Comparison of ENCODE assay signal across 25 cellular contexts in genomic region chr15:40751745-40752144, GRCh38. TPM values are rescaled to one million over a fixed set of nuclear protein-coding genes. Genes with fewer than 3 reads are reported as not detected.
DNase-seq lines count a peak whose midpoint lies in the region; ATAC-seq, FAIRE-seq and TF ChIP-seq lines count a peak whose summit lies in the region.
"Had no signal": no experiment of that assay in that cellular context is flagged by ENCODE, and none has a peak within 500 bp of the region (broad histone marks: within the 10 kb centered on the region; RNA-seq: fewer than 3 reads in every experiment).

No MANE protein-coding gene starts in this region.

- H3K27me3 ChIP-seq in H1 (replicated peaks in 1 of 4; ENCODE audit: control insufficient read depth in 3 of 4, extremely low read depth in 1 of 4, insufficient read depth in 3 of 4, low read length in 3 of 4) (no peaks in the 10 kb centered on the region), trophoblast cell (ENCODE audit: insufficient read depth, low read length) (no peaks in the 10 kb centered on the region)
- H3K27me3 ChIP-seq: BE2C had no signal

- no peak for DNase-seq in activated T-cell treated with anti-CD3 and anti-CD28 coated beads, Interleukin-2, amount 50 U/mL, for 24 hours
- DNase-seq in activated T-cell treated with anti-CD3 and anti-CD28 coated beads for 4 hours (no peak), RWPE1 (ENCODE audit: low spot score) (no peak), H1 (ENCODE audit: low read depth in 1 of 2, low spot score in 2 of 2) (no peak), trophoblast cell (no peak), iPS-NIHi7 (ENCODE audit: extremely low spot score) (no peak)
- DNase-seq in stimulated activated CD4-positive, alpha-beta T cell treated with anti-CD3 and anti-CD28 coated beads, Interleukin-1b, Interleukin-23, amount 100 ng/mL, for 48 hours: no peak
- DNase-seq: 8988T, ACHN, BE2C, DMS153, HFFc6, KBM-7, MM.1S, NCI-H2029 treated with DMSO at 0.1 percent for 48 hours, NCI-H526 treated with DMSO at 0.1 percent for 48 hours, PC-9, RPMI8226, SHP77 had no signal

- TF ChIP-seq RAD21 in H1 (IDR thresholded peaks at IDR 0.05 in 1 of 2, conservative IDR thresholded peaks at IDR 0.05 in 1 of 2; ENCODE audit: low read depth in 2 of 2, low read length in 2 of 2): no peak

- no peaks in the 10 kb centered on the region for H3K9me3 ChIP-seq in H1 (ENCODE audit: insufficient read depth in 2 of 2, low read depth in 1 of 2, low read length in 1 of 2)
- peaks cover 2% of the 10 kb centered on the region for H3K9me3 ChIP-seq in trophoblast cell (ENCODE audit: insufficient read depth, low read depth, low read length)
- H3K9me3 ChIP-seq: BE2C, HAP-1 had no signal

- H2AK5ac ChIP-seq in H1 (ENCODE audit: low read depth, low read length) (no peak overlapping the region), trophoblast cell (ENCODE audit: low read length) (no peak overlapping the region)

- H3K18ac ChIP-seq in H1 (ENCODE audit: extremely low read depth, low read length): no peak overlapping the region
- H3K18ac ChIP-seq in trophoblast cell (ENCODE audit: low read length): no peak overlapping the region

- H3K27ac ChIP-seq in RWPE1: peak overlapping the region; percentile 12; the same call in 1 of the 2 replicates
- no peak overlapping the region for H3K27ac ChIP-seq in H1 (ENCODE audit: low read depth, low read length)
- H3K27ac ChIP-seq in trophoblast cell (ENCODE audit: low read depth, low read length): no peak overlapping the region
- H3K27ac ChIP-seq: PC-9 had no signal

- no peak overlapping the region for H3K4ac ChIP-seq in H1 (replicated peaks; ENCODE audit: insufficient read length, low read depth, low read length)
- no peak overlapping the region for H3K4ac ChIP-seq in trophoblast cell (ENCODE audit: low read depth, low read length)

- H3K4me2 ChIP-seq in H1 (ENCODE audit: insufficient read depth in 1 of 2, low read depth in 2 of 2, low read length in 2 of 2) (no peak overlapping the region), trophoblast cell (ENCODE audit: low read length) (no peak overlapping the region)
- H3K4me2 ChIP-seq: GM23338, PC-9 had no signal

- no peak overlapping the region for H3K14ac ChIP-seq in H1 (ENCODE audit: insufficient read length)
- no peak overlapping the region for H3K14ac ChIP-seq in trophoblast cell (ENCODE audit: low read length)

- 93% methylated on average over 12 of the region's 12 CpGs; no CpG with 5 or more reads in 1 of the 2 experiments for WGBS in H1 (ENCODE audit: extremely low coverage in 1 of 2, insufficient coverage in 1 of 2, insufficient read length in 1 of 2, insufficient replicate concordance in 2 of 2, low coverage in 1 of 2, low lambda C conversion rate in 2 of 2, missing lambda C conversion rate in 1 of 2), 2 experiments
- no CpG with 5 or more reads among the region's 12 CpGs for WGBS in trophoblast cell (ENCODE audit: extremely low coverage, insufficient coverage, insufficient read length)

- TF ChIP-seq EP300 in H1 (IDR thresholded peaks at IDR 0.05; ENCODE audit: borderline replicate concordance in 1 of 2, low read depth in 2 of 2, low read length in 2 of 2): no peak

- H4K8ac ChIP-seq in H1 (ENCODE audit: extremely low read depth, insufficient read depth, low read length) (peak overlapping the region; percentile 29; the same call in 1 of the 2 replicates), trophoblast cell (ENCODE audit: low read depth, low read length) (no peak overlapping the region)

- no peak overlapping the region for H2BK20ac ChIP-seq in H1 (ENCODE audit: low read length)

- CTCF ChIA-PET in RWPE1 (lab: Yijun Ruan, JAX) (interaction anchor here (1.1 to 1.2 kb wide), 2 partner anchors 31 to 142 kb away, joined by 3 to 5 read pairs; partner anchors contain the start of gene VPS18), H1 (lab: Charles Lee; ENCODE audit: partially characterized antibody) (interaction anchor here (0.6 to 2.7 kb wide), 10 partner anchors 9 to 154 kb away, joined by 3 to 12 read pairs (median 3); no protein-coding TSS in a partner anchor)

- H2BK12ac ChIP-seq in H1 (ENCODE audit: low read depth, low read length) (no peak overlapping the region), trophoblast cell (ENCODE audit: low read length) (no peak overlapping the region)

- H3K9ac ChIP-seq in H1 (replicated peaks in 1 of 4; ENCODE audit: extremely low read depth in 1 of 4, low read depth in 3 of 4, low read length in 3 of 4) (no peak overlapping the region), trophoblast cell (ENCODE audit: low read length) (peak overlapping the region; percentile 29)

- H3K23me2 ChIP-seq in H1 (ENCODE audit: low read depth, low read length): peaks cover 5% of the 10 kb centered on the region; the same call in 1 of the 2 replicates

- no peak overlapping the region for H4K5ac ChIP-seq in H1 (ENCODE audit: insufficient read length, low read depth, low read length)

- ATAC-seq in HG02973 (IDR thresholded peaks at IDR 0.05; ENCODE audit: unreplicated experiment): no peak
- ATAC-seq: GM23338 had no signal

- H3K27me3 Mint-ChIP-seq in activated T-cell treated with anti-CD3 and anti-CD28 coated beads, Interleukin-2, amount 50 U/mL, for 24 hours: no peaks in the 10 kb centered on the region

- FAIRE-seq in H1 (lab: Jason Lieb, UNC): no peak
- FAIRE-seq: HTR-8/SVneo had no signal

- peaks cover 0 to 9% (median 0%) of the 10 kb centered on the region in 4 experiments; a peak in 2 of 8 replicates for H3K36me3 ChIP-seq in H1 (ENCODE audit: control insufficient read depth in 2 of 4, insufficient read depth in 4 of 4, low read length in 3 of 4)
- peaks cover 17 to 23% of the 10 kb centered on the region in 2 experiments for H3K36me3 ChIP-seq in trophoblast cell (ENCODE audit: control insufficient read depth in 1 of 2, insufficient read depth in 2 of 2, low read length in 2 of 2)

- no peak overlapping the region for H3K4me3 Mint-ChIP-seq in activated T-cell treated with anti-CD3 and anti-CD28 coated beads, Interleukin-2, amount 50 U/mL, for 24 hours
- H3K4me3 Mint-ChIP-seq: CD14-positive monocyte, GM23338, HFFc6 had no signal

- peaks cover 82% of the 10 kb centered on the region for H3K36me3 Mint-ChIP-seq in activated T-cell treated with anti-CD3 and anti-CD28 coated beads, Interleukin-2, amount 50 U/mL, for 24 hours (ENCODE audit: low read depth)

- no peak overlapping the region for H2BK15ac ChIP-seq in H1 (ENCODE audit: low read length)

- peaks cover 40% of the 10 kb centered on the region for H3K4me1 Mint-ChIP-seq in activated T-cell treated with anti-CD3 and anti-CD28 coated beads, Interleukin-2, amount 50 U/mL, for 24 hours (ENCODE audit: low read depth)

- H3K4me3 ChIP-seq in H1 (ENCODE audit: extremely low read depth in 1 of 4, insufficient read depth in 2 of 4, low read depth in 3 of 4, low read length in 4 of 4): no peak overlapping the region
- no peak overlapping the region for H3K4me3 ChIP-seq in trophoblast cell (ENCODE audit: low read depth, low read length)
- H3K4me3 ChIP-seq: GM23338, HAP-1, PC-9 had no signal

- H2AFZ ChIP-seq in H1 (ENCODE audit: low read length) (no peak overlapping the region), trophoblast cell (ENCODE audit: insufficient read depth, low read length, poor library complexity) (no peak overlapping the region)
- H2AFZ ChIP-seq: GM23338, PC-9 had no signal

- no peak overlapping the region for H4K12ac ChIP-seq in trophoblast cell (ENCODE audit: low read depth, low read length)

- H3K9me3 Mint-ChIP-seq in activated T-cell treated with anti-CD3 and anti-CD28 coated beads, Interleukin-2, amount 50 U/mL, for 24 hours: no peaks in the 10 kb centered on the region
- H3K9me3 Mint-ChIP-seq: GM23338, HFFc6 had no signal

- no peak overlapping the region for H4K91ac ChIP-seq in H1 (replicated peaks; ENCODE audit: insufficient read length, low read length)
- H4K91ac ChIP-seq in trophoblast cell (ENCODE audit: low read depth, low read length): no peak overlapping the region

- no peaks in the 10 kb centered on the region for H4K20me1 ChIP-seq in H1 (replicated peaks in 1 of 2; ENCODE audit: control insufficient read depth in 1 of 2, insufficient read depth in 2 of 2, low read length in 2 of 2)

- POLR2A ChIA-PET in RWPE1 (lab: Yijun Ruan, JAX; ENCODE audit: low non-redundant PET): no interaction called here
- POLR2A ChIA-PET in H1 (lab: Charles Lee; ENCODE audit: partially characterized antibody): interaction anchor here (1.1 to 1.2 kb wide), 2 partner anchors 26 to 96 kb away, joined by 3 read pairs; no protein-coding TSS in a partner anchor

- H3K23ac ChIP-seq in H1 (ENCODE audit: insufficient read length) (no peak overlapping the region), trophoblast cell (ENCODE audit: low read length) (no peak overlapping the region)

- no peak for TF ChIP-seq POLR2A in H1 (IDR thresholded peaks at IDR 0.05; ENCODE audit: control extremely low read depth in 1 of 2, low read depth in 2 of 2, low read length in 2 of 2)

- TF ChIP-seq CTCF in RWPE1 (conservative IDR thresholded peaks at IDR 0.05; ENCODE audit: low read depth) (no peak), H1 (IDR thresholded peaks at IDR 0.05; ENCODE audit: control extremely low read depth in 1 of 3, insufficient read depth in 1 of 3, low read depth in 1 of 3, low read length in 3 of 3) (no peak)

- H3K4me1 ChIP-seq in H1 (replicated peaks in 1 of 4; ENCODE audit: control insufficient read depth in 3 of 4, insufficient read depth in 4 of 4, low read length in 3 of 4) (0 out of 7 replicates have a peak, but pooled peaks cover 0 to 2% (median under 1%) of the 10 kb centered on the region in 4 experiments), trophoblast cell (ENCODE audit: control insufficient read depth in 1 of 2, insufficient read depth in 2 of 2, low read length in 2 of 2) (peaks cover 4 to 9% of the 10 kb centered on the region in 2 experiments)

- no peak overlapping the region for H2BK120ac ChIP-seq in H1 (replicated peaks; ENCODE audit: low read depth, low read length)
- no peak overlapping the region for H2BK120ac ChIP-seq in trophoblast cell (ENCODE audit: insufficient read depth, low read length, poor library complexity)

- H3K79me1 ChIP-seq in H1 (ENCODE audit: low read depth, low read length): peaks cover 2% of the 10 kb centered on the region; the same call in 1 of the 2 replicates
- H3K79me1 ChIP-seq in trophoblast cell (ENCODE audit: low read length): peaks cover 9% of the 10 kb centered on the region

- H3K56ac ChIP-seq in H1 (replicated peaks; ENCODE audit: insufficient read length, low read depth, low read length): no peak overlapping the region

- H2BK5ac ChIP-seq in H1 (ENCODE audit: low read depth, low read length): no peak overlapping the region
- H2BK5ac ChIP-seq in trophoblast cell (ENCODE audit: low read depth, low read length, poor library complexity): no peak overlapping the region

- H3K27ac Mint-ChIP-seq in activated T-cell treated with anti-CD3 and anti-CD28 coated beads, Interleukin-2, amount 50 U/mL, for 24 hours: peak overlapping the region; percentile 59
- H3K27ac Mint-ChIP-seq: GM23338, HFFc6 had no signal

- H3K79me2 ChIP-seq in H1 (ENCODE audit: control insufficient read depth in 1 of 2, insufficient read depth in 2 of 2, low read length in 2 of 2) (peaks cover 0 to 22% of the 10 kb centered on the region in 2 experiments; a peak in 2 of 4 replicates), trophoblast cell (ENCODE audit: control insufficient read depth, insufficient read depth, low read length, poor library complexity) (peaks cover 5% of the 10 kb centered on the region)

RNA-seq across cellular contexts. Expression of gene RMDN3, which starts 3.3 kb away (rescaled TPM):
- 24.1 and 25.0 TPM in 2 replicates for total RNA-seq in H1 (2021; fragmentation: NEBNext Ultra II Directional; extraction: Animal tissue kit (Norgen Biotek cat#: 25700))
- polyA plus RNA-seq in H1 (2011; rRNA removed): 10.8 and 13.8 TPM in 2 replicates
- 20.3 TPM for polyA plus RNA-seq in H1 (2011; cell fraction: cytosol; rRNA removed)
- 13.7 TPM for polyA plus RNA-seq in H1 (2011; cell fraction: nucleus; rRNA removed)
- 15.4 to 21.6 TPM (median 20.6 TPM) in 4 replicates for polyA plus RNA-seq in H1 (2012, experiment 1 of 2)
- 8.8 TPM for polyA plus RNA-seq in H1 (2012, experiment 2 of 2)
- 15.6 TPM for polyA plus RNA-seq in H1 (2013, experiment 1 of 2)
- 17.2 TPM for polyA plus RNA-seq in H1 (2013, experiment 2 of 2)
- polyA minus RNA-seq in H1 (2011; rRNA and poly(A)+ RNA removed): 7.7 and 9.4 TPM in 2 replicates
- 9.2 TPM for polyA minus RNA-seq in H1 (2011; cell fraction: cytosol; rRNA and poly(A)+ RNA removed)
- 7.6 TPM for polyA minus RNA-seq in H1 (2011; cell fraction: nucleus; rRNA and poly(A)+ RNA removed)
- 11.0 and 11.2 TPM in 2 replicates for polyA plus RNA-seq in trophoblast cell (2013)

RNA-seq across cellular contexts. Expression of gene GCHFR, which starts 12.1 kb away (rescaled TPM):
- 22.7 and 25.9 TPM in 2 replicates for total RNA-seq in H1 (2021; fragmentation: NEBNext Ultra II Directional; extraction: Animal tissue kit (Norgen Biotek cat#: 25700))
- 81.5 and 102 TPM in 2 replicates for polyA plus RNA-seq in H1 (2011; rRNA removed)
- 59.2 TPM for polyA plus RNA-seq in H1 (2011; cell fraction: cytosol; rRNA removed)
- polyA plus RNA-seq in H1 (2011; cell fraction: nucleus; rRNA removed): 56.4 TPM
- polyA plus RNA-seq in H1 (2012, experiment 1 of 2): 21.1 to 35.2 TPM (median 30.6 TPM) in 4 replicates
- polyA plus RNA-seq in H1 (2012, experiment 2 of 2): 35.5 TPM
- 29.6 TPM for polyA plus RNA-seq in H1 (2013, experiment 1 of 2)
- polyA plus RNA-seq in H1 (2013, experiment 2 of 2): 28.9 TPM
- 8.3 and 8.8 TPM in 2 replicates for polyA minus RNA-seq in H1 (2011; rRNA and poly(A)+ RNA removed)
- polyA minus RNA-seq in H1 (2011; cell fraction: cytosol; rRNA and poly(A)+ RNA removed): 14.4 TPM
- polyA minus RNA-seq in H1 (2011; cell fraction: nucleus; rRNA and poly(A)+ RNA removed): 17.8 TPM
- 10.9 and 11.6 TPM in 2 replicates for polyA plus RNA-seq in trophoblast cell (2013)

RNA-seq across cellular contexts. Expression of gene C15orf62, which starts 18.0 kb away (rescaled TPM):
- 0.56 and 0.57 TPM in 2 replicates for total RNA-seq in H1 (2021; fragmentation: NEBNext Ultra II Directional; extraction: Animal tissue kit (Norgen Biotek cat#: 25700))
- 0.06 and 0.19 TPM in 2 replicates for polyA plus RNA-seq in H1 (2011; rRNA removed)
- 0.09 TPM for polyA plus RNA-seq in H1 (2011; cell fraction: cytosol; rRNA removed)
- polyA plus RNA-seq in H1 (2011; cell fraction: nucleus; rRNA removed): 0.19 TPM
- 0.75 to 1.7 TPM (median 1.1 TPM) in 4 replicates for polyA plus RNA-seq in H1 (2012, experiment 1 of 2)
- 0.87 TPM for polyA plus RNA-seq in H1 (2012, experiment 2 of 2)
- polyA plus RNA-seq in H1 (2013, experiment 1 of 2): 0.20 TPM
- 0.24 TPM for polyA plus RNA-seq in H1 (2013, experiment 2 of 2)
- 0.13 TPM in 1 of 2 replicates, not detected in the other for polyA minus RNA-seq in H1 (2011; rRNA and poly(A)+ RNA removed)
- not detected for polyA minus RNA-seq in H1 (2011; cell fraction: cytosol; rRNA and poly(A)+ RNA removed)
- 0.80 TPM for polyA minus RNA-seq in H1 (2011; cell fraction: nucleus; rRNA and poly(A)+ RNA removed)
- polyA plus RNA-seq in trophoblast cell (2013): 0.10 and 0.14 TPM in 2 replicates
- total RNA-seq: SK-MEL-5 had no signal

RNA-seq across cellular contexts. Expression of gene ZFYVE19, which starts 55.1 kb away (rescaled TPM):
- total RNA-seq in H1 (2021; fragmentation: NEBNext Ultra II Directional; extraction: Animal tissue kit (Norgen Biotek cat#: 25700)): 10.7 and 11.2 TPM in 2 replicates
- 21.8 and 23.7 TPM in 2 replicates for polyA plus RNA-seq in H1 (2011; rRNA removed)
- polyA plus RNA-seq in H1 (2011; cell fraction: cytosol; rRNA removed): 29.4 TPM
- 40.8 TPM for polyA plus RNA-seq in H1 (2011; cell fraction: nucleus; rRNA removed)
- 11.4 to 14.9 TPM (median 14.1 TPM) in 4 replicates for polyA plus RNA-seq in H1 (2012, experiment 1 of 2)
- 15.7 TPM for polyA plus RNA-seq in H1 (2012, experiment 2 of 2)
- polyA plus RNA-seq in H1 (2013, experiment 1 of 2): 8.8 TPM
- polyA plus RNA-seq in H1 (2013, experiment 2 of 2): 7.9 TPM
- 15.7 and 27.7 TPM in 2 replicates for polyA minus RNA-seq in H1 (2011; rRNA and poly(A)+ RNA removed)
- polyA minus RNA-seq in H1 (2011; cell fraction: cytosol; rRNA and poly(A)+ RNA removed): 11.6 TPM
- 13.3 TPM for polyA minus RNA-seq in H1 (2011; cell fraction: nucleus; rRNA and poly(A)+ RNA removed)
- polyA plus RNA-seq in trophoblast cell (2013): 13.1 and 14.9 TPM in 2 replicates

RNA-seq across cellular contexts. Expression of gene DNAJC17, which starts 55.5 kb away (rescaled TPM):
- total RNA-seq in H1 (2021; fragmentation: NEBNext Ultra II Directional; extraction: Animal tissue kit (Norgen Biotek cat#: 25700)): 39.5 and 43.8 TPM in 2 replicates
- polyA plus RNA-seq in H1 (2011; rRNA removed): 45.4 and 47.2 TPM in 2 replicates
- 58.5 TPM for polyA plus RNA-seq in H1 (2011; cell fraction: cytosol; rRNA removed)
- 40.6 TPM for polyA plus RNA-seq in H1 (2011; cell fraction: nucleus; rRNA removed)
- polyA plus RNA-seq in H1 (2012, experiment 1 of 2): 46.9 to 61.4 TPM (median 54.1 TPM) in 4 replicates
- 25.1 TPM for polyA plus RNA-seq in H1 (2012, experiment 2 of 2)
- polyA plus RNA-seq in H1 (2013, experiment 1 of 2): 57.1 TPM
- polyA plus RNA-seq in H1 (2013, experiment 2 of 2): 51.5 TPM
- polyA minus RNA-seq in H1 (2011; rRNA and poly(A)+ RNA removed): 26.1 and 28.2 TPM in 2 replicates
- polyA minus RNA-seq in H1 (2011; cell fraction: cytosol; rRNA and poly(A)+ RNA removed): 26.9 TPM
- 10.4 TPM for polyA minus RNA-seq in H1 (2011; cell fraction: nucleus; rRNA and poly(A)+ RNA removed)
- 42.8 and 44.7 TPM in 2 replicates for polyA plus RNA-seq in trophoblast cell (2013)
